1 cellular context compared by ENCODE assay signal in the genomic region with DNA sequence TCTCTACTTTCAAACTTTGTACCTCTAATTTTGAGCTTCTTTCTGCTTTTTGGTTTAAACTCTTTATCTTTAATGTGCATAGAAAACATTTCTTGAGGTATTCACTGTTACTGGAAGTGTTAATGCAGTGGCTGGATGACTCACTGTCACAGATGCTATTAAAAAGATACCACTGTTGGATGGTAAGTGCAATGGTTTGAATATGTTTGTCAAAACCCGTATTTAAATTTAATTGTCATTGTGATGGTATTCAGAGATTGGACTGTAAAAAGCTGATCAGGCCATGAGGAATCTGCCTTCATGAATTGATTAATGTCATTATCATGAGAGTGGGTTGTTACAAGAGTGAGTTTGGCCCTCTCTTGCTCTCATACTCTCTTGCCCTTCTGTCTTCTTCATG.
A peak's percentile ranks its signal among the peaks of the same experiment; 100 is the strongest.
TF ChIP-seq lines count a peak whose summit lies in the region.

No MANE protein-coding gene starts in this region.

TF ChIP-seq in SK-N-SH, 30 proteins besides CTCF, POLR2A, EP300 and RAD21 (continued from another document):
- TF ChIP-seq, protein P1, sequence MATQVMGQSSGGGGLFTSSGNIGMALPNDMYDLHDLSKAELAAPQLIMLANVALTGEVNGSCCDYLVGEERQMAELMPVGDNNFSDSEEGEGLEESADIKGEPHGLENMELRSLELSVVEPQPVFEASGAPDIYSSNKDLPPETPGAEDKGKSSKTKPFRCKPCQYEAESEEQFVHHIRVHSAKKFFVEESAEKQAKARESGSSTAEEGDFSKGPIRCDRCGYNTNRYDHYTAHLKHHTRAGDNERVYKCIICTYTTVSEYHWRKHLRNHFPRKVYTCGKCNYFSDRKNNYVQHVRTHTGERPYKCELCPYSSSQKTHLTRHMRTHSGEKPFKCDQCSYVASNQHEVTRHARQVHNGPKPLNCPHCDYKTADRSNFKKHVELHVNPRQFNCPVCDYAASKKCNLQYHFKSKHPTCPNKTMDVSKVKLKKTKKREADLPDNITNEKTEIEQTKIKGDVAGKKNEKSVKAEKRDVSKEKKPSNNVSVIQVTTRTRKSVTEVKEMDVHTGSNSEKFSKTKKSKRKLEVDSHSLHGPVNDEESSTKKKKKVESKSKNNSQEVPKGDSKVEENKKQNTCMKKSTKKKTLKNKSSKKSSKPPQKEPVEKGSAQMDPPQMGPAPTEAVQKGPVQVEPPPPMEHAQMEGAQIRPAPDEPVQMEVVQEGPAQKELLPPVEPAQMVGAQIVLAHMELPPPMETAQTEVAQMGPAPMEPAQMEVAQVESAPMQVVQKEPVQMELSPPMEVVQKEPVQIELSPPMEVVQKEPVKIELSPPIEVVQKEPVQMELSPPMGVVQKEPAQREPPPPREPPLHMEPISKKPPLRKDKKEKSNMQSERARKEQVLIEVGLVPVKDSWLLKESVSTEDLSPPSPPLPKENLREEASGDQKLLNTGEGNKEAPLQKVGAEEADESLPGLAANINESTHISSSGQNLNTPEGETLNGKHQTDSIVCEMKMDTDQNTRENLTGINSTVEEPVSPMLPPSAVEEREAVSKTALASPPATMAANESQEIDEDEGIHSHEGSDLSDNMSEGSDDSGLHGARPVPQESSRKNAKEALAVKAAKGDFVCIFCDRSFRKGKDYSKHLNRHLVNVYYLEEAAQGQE (IDR thresholded peaks at IDR 0.05; ENCODE audit: low read depth, low read length), result no peak
- TF ChIP-seq FOSL2 (IDR thresholded peaks at IDR 0.05; ENCODE audit: borderline replicate concordance, low read depth) (peak; percentile 22; the same call in 1 of the 2 replicates), POLR2AphosphoS5 (IDR thresholded peaks at IDR 0.05; ENCODE audit: low read depth, low read length) (no peak), TCF12 (IDR thresholded peaks at IDR 0.05) (peak; percentile 9; the same call in 1 of the 2 replicates)
